Comparison of ENCODE assay signal across 7 cellular contexts in genomic region chr15:75807486-75807885, GRCh38. TPM values are rescaled to one million over a fixed set of nuclear protein-coding genes. Genes with fewer than 3 reads are reported as not detected.
A peak's percentile ranks its signal among the peaks of the same experiment; 100 is the strongest.
DNase-seq lines count a peak whose midpoint lies in the region; ATAC-seq and TF ChIP-seq lines count a peak whose summit lies in the region.
"Not testable (repeated sequence)": the region's sequence is repeated elsewhere in the genome, so short reads cannot be mapped to it uniquely, and the experiment has no call there.

No MANE protein-coding gene starts in this region.

- not testable (repeated sequence) for H3K27ac ChIP-seq in GM23248; mammary epithelial cell (ENCODE audit: insufficient read depth, low read depth, low read length); mesenchymal stem cell (ENCODE audit: low read length, poor library complexity, severe bottlenecking)

- H2BK12ac ChIP-seq in mesenchymal stem cell (ENCODE audit: low read length in 2 of 2): not testable (repeated sequence)

- not testable (repeated sequence) for H3F3A ChIP-seq in GM23248 (ENCODE audit: insufficient read depth)

- peak; percentile 36 for ATAC-seq in stimulated activated naive CD8-positive, alpha-beta T cell treated with anti-CD3 and anti-CD28 coated beads, Interleukin-15, Interleukin-2, amounts not matched to agents 100 U/mL and 50 U/mL, for 24 hours

- H3K4ac ChIP-seq in mesenchymal stem cell (ENCODE audit: low read depth in 1 of 2, low read length in 2 of 2): not testable (repeated sequence)

- not testable (repeated sequence) for H3K79me2 ChIP-seq in GM23248 (ENCODE audit: insufficient read depth); mammary epithelial cell (ENCODE audit: insufficient read depth, low read length)

- not testable (repeated sequence) for H2BK120ac ChIP-seq in mesenchymal stem cell (ENCODE audit: low read depth, low read length)

- H3K14ac ChIP-seq in mesenchymal stem cell (ENCODE audit: low read length in 2 of 2): not testable (repeated sequence)

- H3K4me3 ChIP-seq in GM23248; mammary epithelial cell (replicated peaks in 1 of 3; ENCODE audit: insufficient read depth in 1 of 3, low read depth in 2 of 3, low read length in 3 of 3); mesenchymal stem cell (ENCODE audit: insufficient read depth in 1 of 2, low read depth in 1 of 2, low read length in 2 of 2): not testable (repeated sequence)

- not testable (repeated sequence) for H3K79me1 ChIP-seq in mesenchymal stem cell (replicated peaks; ENCODE audit: low read length, poor library complexity, severe bottlenecking)

- H2BK5ac ChIP-seq in mesenchymal stem cell (ENCODE audit: low read depth, low read length, poor library complexity, severe bottlenecking): not testable (repeated sequence)

- dilution Hi-C loops in mammary epithelial cell (cut with HindIII; ENCODE audit: low sequenced_read_pairs): loop anchor here (5.0 to 10.0 kb wide), 3 partner anchors 95 to 273 kb away; partner anchors contain the start of gene CSPG4

- peak overlapping the region; percentile 37 for H2BK15ac ChIP-seq in mesenchymal stem cell (ENCODE audit: low read depth, poor library complexity, severe bottlenecking)

- H3K9me3 ChIP-seq in GM23248 (ENCODE audit: low read depth); mammary epithelial cell (replicated peaks; ENCODE audit: insufficient read depth, low read length); mesenchymal stem cell (ENCODE audit: control insufficient read depth, low read length): not testable (repeated sequence)

- intact Hi-C loops in mammary epithelial cell (cut with micrococcal nuclease): not testable (repeated sequence)

- not testable (repeated sequence) for TF ChIP-seq CTCF in mammary epithelial cell (conservative IDR thresholded peaks at IDR 0.05 in 1 of 2, IDR thresholded peaks at IDR 0.05 in 1 of 2; ENCODE audit: extremely low read depth in 1 of 2, insufficient read depth in 1 of 2, low read depth in 1 of 2, low read length in 2 of 2)

- not testable (repeated sequence) for H3K18ac ChIP-seq in mesenchymal stem cell (ENCODE audit: low read depth in 1 of 2, low read length in 2 of 2)

- BruUV-seq in mammary epithelial cell (replicated peaks; lab: Mats Ljungman, UMichigan): not testable (repeated sequence)

- 39 to 43% methylated on average over 2 of the region's 2 CpGs for WGBS in GM23248 (ENCODE audit: low coverage in 1 of 2, low lambda C conversion rate in 2 of 2, missing lambda C conversion rate in 2 of 2), 2 experiments
- WGBS in mammary epithelial cell (ENCODE audit: low coverage, missing lambda C conversion rate): 29% methylated on average over 1 of the region's 2 CpGs
- 79% methylated on average over 2 of the region's 2 CpGs for WGBS in mesenchymal stem cell

- H4K20me1 ChIP-seq in GM23248 (ENCODE audit: insufficient read depth); mammary epithelial cell (ENCODE audit: insufficient read depth, low read length): not testable (repeated sequence)

- H3K36me3 ChIP-seq in GM23248 (ENCODE audit: low read depth); mammary epithelial cell (ENCODE audit: insufficient read depth, low read length); mesenchymal stem cell (ENCODE audit: control insufficient read depth in 1 of 2, insufficient read depth in 2 of 2, low read depth in 1 of 2, low read length in 2 of 2): not testable (repeated sequence)

- H2AK5ac ChIP-seq in mesenchymal stem cell (ENCODE audit: low read length, severe bottlenecking): not testable (repeated sequence)

- not testable (repeated sequence) for H3K9ac ChIP-seq in GM23248; mammary epithelial cell (ENCODE audit: insufficient read depth, low read length); mesenchymal stem cell (ENCODE audit: low read length)

- in situ Hi-C loops in GM23248 (cut with MboI): loop anchor here (25.0 kb wide), 1 partner anchor 330 kb away; no protein-coding TSS in a partner anchor
- in situ Hi-C loops in mammary epithelial cell (cut with MboI; ENCODE audit: low sequenced_read_pairs in 2 of 2): not testable (repeated sequence)

- not testable (repeated sequence) for H4K8ac ChIP-seq in mesenchymal stem cell (ENCODE audit: low read length)

- H3K9me2 ChIP-seq in GM23248 (ENCODE audit: insufficient read depth): not testable (repeated sequence)

- H4K91ac ChIP-seq in mesenchymal stem cell (ENCODE audit: low read length): not testable (repeated sequence)

- H2AFZ ChIP-seq in GM23248; mammary epithelial cell (ENCODE audit: low read depth, low read length); mesenchymal stem cell (ENCODE audit: low read depth, low read length): not testable (repeated sequence)

- CTCF ChIA-PET in mammary epithelial cell (lab: Charles Lee; ENCODE audit: low non-redundant PET): not testable (repeated sequence)

- H3K4me1 ChIP-seq in GM23248 (ENCODE audit: insufficient read depth); mesenchymal stem cell (ENCODE audit: control insufficient read depth, insufficient read depth, low read depth, low read length): not testable (repeated sequence)
- H3K4me1 ChIP-seq in mammary epithelial cell (ENCODE audit: insufficient read depth, low read length): peaks cover 12% of the 10 kb centered on the region

- not testable (repeated sequence) for H3K27me3 ChIP-seq in GM23248 (replicated peaks; ENCODE audit: insufficient read depth); mammary epithelial cell (ENCODE audit: insufficient read depth, low read length)
- H3K27me3 ChIP-seq in mesenchymal stem cell (ENCODE audit: control insufficient read depth in 1 of 2, insufficient read depth in 1 of 2, low read length in 2 of 2): peaks cover 0 to 21% of the 10 kb centered on the region in 2 experiments

- not testable (repeated sequence) for H3K23ac ChIP-seq in mesenchymal stem cell (ENCODE audit: low read length in 2 of 2)

- DNase-seq in GM23248: peak; percentile 26
- DNase-seq in RPMI7951 (ENCODE audit: low read depth): peak; percentile 35
- peak; percentile 32 for DNase-seq in amniotic epithelial cell (ENCODE audit: low read depth)
- DNase-seq in mammary epithelial cell: peak; percentile 50
- DNase-seq in fibroblast of peridontal ligament (ENCODE audit: extremely low read depth): peak; percentile 35
- DNase-seq in mesenchymal stem cell; stimulated activated naive CD8-positive, alpha-beta T cell treated with anti-CD3 and anti-CD28 coated beads, Interleukin-15, Interleukin-2, amounts not matched to agents 100 U/mL and 50 U/mL, for 24 hours: not testable (repeated sequence)

- H3K4me2 ChIP-seq in GM23248 (ENCODE audit: unreplicated experiment); mammary epithelial cell (ENCODE audit: insufficient read depth, low read depth, low read length); mesenchymal stem cell (ENCODE audit: low read length, poor library complexity, severe bottlenecking): not testable (repeated sequence)

RNA-seq across cellular contexts. Expression of gene UBE2Q2, which starts 35.8 kb away (rescaled TPM):
- total RNA-seq in GM23248 (2014; rRNA removed; shearing (Covaris generic)): 55.4 and 63.6 TPM in 2 replicates
- polyA plus RNA-seq in GM23248 (2016; fragmentation: Nextera tagmentation; extraction: Ambion mirVana) (41.8 and 44.1 TPM in 2 replicates), mammary epithelial cell (21.5 TPM)
- 74.8 and 86.9 TPM in 2 replicates for total RNA-seq in RPMI7951 (2014; rRNA removed; shearing (Covaris generic))
- 10 to 100 TPM; 47.9 to 57.2 TPM for total RNA-seq in mammary epithelial cell
- 22.1 TPM for polyA minus RNA-seq in mammary epithelial cell
- 38.6 TPM for polyA plus RNA-seq in mesenchymal stem cell (2013, experiment 1 of 2)
- polyA plus RNA-seq in mesenchymal stem cell (2013, experiment 2 of 2): 38.9 TPM
